In the genomic region with DNA sequence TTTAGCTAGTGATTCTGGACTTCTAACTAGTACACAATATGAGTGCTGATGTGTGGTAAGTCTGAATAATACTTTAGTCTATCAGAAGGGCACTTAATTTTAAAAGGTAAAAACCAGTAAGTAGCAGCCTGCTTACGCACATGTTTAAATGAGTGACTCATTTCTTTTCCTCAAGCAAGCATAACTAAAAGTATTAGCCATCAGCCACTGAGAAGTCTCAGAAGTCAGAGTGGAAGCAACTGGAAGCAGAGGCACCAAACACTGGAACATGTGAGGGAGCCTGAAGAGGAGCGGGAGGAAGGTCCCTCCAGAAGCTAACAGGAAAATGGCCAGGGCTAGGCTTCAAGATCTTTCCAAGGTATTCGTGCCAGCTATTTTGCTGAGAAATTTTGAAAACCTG, we compare ENCODE assay signal across 14 cellular contexts.
A peak's percentile ranks its signal among the peaks of the same experiment; 100 is the strongest.
DNase-seq lines count a peak whose midpoint lies in the region; ATAC-seq and TF ChIP-seq lines count a peak whose summit lies in the region.
"Had no signal": no experiment of that assay in that cellular context is flagged by ENCODE, and none has a peak within 500 bp of the region (broad histone marks: within the 10 kb centered on the region; RNA-seq: fewer than 3 reads in every experiment).

No MANE protein-coding gene starts in this region.

- TF ChIP-seq CTCF in AG09309 (IDR thresholded peaks at IDR 0.05; ENCODE audit: control insufficient read depth, insufficient read depth, low read depth, low read length, missing control alignments) (no peak), cardiac fibroblast (IDR thresholded peaks at IDR 0.05; ENCODE audit: low read depth, low read length) (no peak)

- H3K4me1 ChIP-seq in effector memory CD4-positive, alpha-beta T cell (ENCODE audit: control insufficient read depth, insufficient read depth, low read length, poor library complexity, severe bottlenecking), result no peaks in the 10 kb centered on the region
- H3K4me1 ChIP-seq: BLaER1 treated with 17β-estradiol and CSF1 and Interleukin-3, amounts not matched to agents 10 nM and 100 nM; colonic mucosa had no signal

- H3K4me3 ChIP-seq in AG09309 (ENCODE audit: control insufficient read depth, low read depth, low read length), result no peak overlapping the region
- H3K4me3 ChIP-seq in cardiac fibroblast (replicated peaks in 1 of 2; ENCODE audit: low read depth in 2 of 2, low read length in 2 of 2), result no peak overlapping the region
- no peak overlapping the region for H3K4me3 ChIP-seq in effector memory CD4-positive, alpha-beta T cell (ENCODE audit: insufficient read depth, low read depth, low read length, poor library complexity, severe bottlenecking)
- H3K4me3 ChIP-seq: BLaER1 treated with 17β-estradiol and CSF1 and Interleukin-3, amounts not matched to agents 10 nM and 100 nM; colonic mucosa; PC-9 had no signal

- H3K4me3 Mint-ChIP-seq in activated T-cell treated with anti-CD3 and anti-CD28 coated beads, Interleukin-2, amount 50 U/mL, for 72 hours, result no peak overlapping the region
- H3K4me3 Mint-ChIP-seq: activated CD8-positive, alpha-beta T cell treated with anti-CD3 and anti-CD28 coated beads for 36 hours; neural crest cell had no signal

- peaks cover 17% of the 10 kb centered on the region for H3K36me3 ChIP-seq in effector memory CD4-positive, alpha-beta T cell (ENCODE audit: control insufficient read depth, insufficient read depth, low read length)
- H3K36me3 ChIP-seq: colonic mucosa had no signal

- no peak for ATAC-seq in GM21576 (IDR thresholded peaks at IDR 0.05; ENCODE audit: unreplicated experiment)
- ATAC-seq in activated T-cell treated with anti-CD3 and anti-CD28 coated beads, Interleukin-2, amount 50 U/mL, for 72 hours (replicated peaks in 1 of 2), result no peak
- ATAC-seq: activated CD8-positive, alpha-beta T cell treated with anti-CD3 and anti-CD28 coated beads for 36 hours had no signal

- no peaks in the 10 kb centered on the region for H3K27me3 Mint-ChIP-seq in activated T-cell treated with anti-CD3 and anti-CD28 coated beads, Interleukin-2, amount 50 U/mL, for 72 hours (ENCODE audit: low read depth)
- H3K27me3 Mint-ChIP-seq: activated CD8-positive, alpha-beta T cell treated with anti-CD3 and anti-CD28 coated beads for 36 hours had no signal

- peak; percentile 87 for DNase-seq in AG09309 (ENCODE audit: low read depth)
- peak; percentile 88 for DNase-seq in M059J (ENCODE audit: low read depth)
- DNase-seq in cardiac fibroblast (ENCODE audit: low read depth in 2 of 2), result peak; percentile 70 to 88
- DNase-seq in kidney tubule cell (ENCODE audit: low spot score), result peak; percentile 74
- no peak for DNase-seq in effector memory CD4-positive, alpha-beta T cell
- no peak for DNase-seq in activated T-cell treated with anti-CD3 and anti-CD28 coated beads, Interleukin-2, amount 50 U/mL, for 72 hours
- DNase-seq in COR-L47 (lab: John Stamatoyannopoulos, UW), result no peak
- DNase-seq: activated CD8-positive, alpha-beta T cell treated with anti-CD3 and anti-CD28 coated beads for 36 hours; activated naive CD4-positive, alpha-beta T cell treated with Interleukin-2 at 50 U/mL for 16 hours; colonic mucosa; PC-9 had no signal

- no peak overlapping the region for H3K27ac ChIP-seq in effector memory CD4-positive, alpha-beta T cell (ENCODE audit: insufficient read depth, low read length, poor library complexity, severe bottlenecking)
- H3K27ac ChIP-seq: BLaER1 treated with 17β-estradiol and CSF1 and Interleukin-3, amounts not matched to agents 10 nM and 100 nM; colonic mucosa; PC-9 had no signal

- H3K27ac Mint-ChIP-seq in activated T-cell treated with anti-CD3 and anti-CD28 coated beads, Interleukin-2, amount 50 U/mL, for 72 hours, result no peak overlapping the region
- H3K27ac Mint-ChIP-seq: activated CD8-positive, alpha-beta T cell treated with anti-CD3 and anti-CD28 coated beads for 36 hours had no signal

- H3K36me3 Mint-ChIP-seq in activated T-cell treated with anti-CD3 and anti-CD28 coated beads, Interleukin-2, amount 50 U/mL, for 72 hours (ENCODE audit: insufficient read depth in 2 of 2), result peaks cover 3 to 4% of the 10 kb centered on the region in 2 donors

- no peaks in the 10 kb centered on the region for H3K27me3 ChIP-seq in effector memory CD4-positive, alpha-beta T cell (replicated peaks; ENCODE audit: control insufficient read depth, insufficient read depth, low read length, poor library complexity, severe bottlenecking)
- H3K27me3 ChIP-seq: BLaER1 treated with 17β-estradiol and CSF1 and Interleukin-3, amounts not matched to agents 10 nM and 100 nM; colonic mucosa had no signal

- H3K9me3 Mint-ChIP-seq in activated T-cell treated with anti-CD3 and anti-CD28 coated beads, Interleukin-2, amount 50 U/mL, for 72 hours, result no peaks in the 10 kb centered on the region
- H3K9me3 Mint-ChIP-seq: activated CD8-positive, alpha-beta T cell treated with anti-CD3 and anti-CD28 coated beads for 36 hours; neural crest cell had no signal

- H3K9me3 ChIP-seq in effector memory CD4-positive, alpha-beta T cell (ENCODE audit: control insufficient read depth, low read length), result no peaks in the 10 kb centered on the region
- H3K9me3 ChIP-seq: BLaER1 treated with 17β-estradiol and CSF1 and Interleukin-3, amounts not matched to agents 10 nM and 100 nM; colonic mucosa had no signal

- no peaks in the 10 kb centered on the region for H3K4me1 Mint-ChIP-seq in activated T-cell treated with anti-CD3 and anti-CD28 coated beads, Interleukin-2, amount 50 U/mL, for 72 hours (ENCODE audit: low read depth)

Comparison
In these comparisons a context has a peak if more than half of its experiments do, and no peak if none do; other contexts are left out.
1. DNase-seq: peak in AG09309 (single experiment), M059J (single experiment), cardiac fibroblast (2 of 2) and kidney tubule cell (single experiment); none in effector memory CD4-positive, alpha-beta T cell (0 of 3), activated T-cell treated with anti-CD3 and anti-CD28 coated beads, Interleukin-2, amount 50 U/mL, for 72 hours (0 of 2) and COR-L47 (single experiment).